In the genomic region with DNA sequence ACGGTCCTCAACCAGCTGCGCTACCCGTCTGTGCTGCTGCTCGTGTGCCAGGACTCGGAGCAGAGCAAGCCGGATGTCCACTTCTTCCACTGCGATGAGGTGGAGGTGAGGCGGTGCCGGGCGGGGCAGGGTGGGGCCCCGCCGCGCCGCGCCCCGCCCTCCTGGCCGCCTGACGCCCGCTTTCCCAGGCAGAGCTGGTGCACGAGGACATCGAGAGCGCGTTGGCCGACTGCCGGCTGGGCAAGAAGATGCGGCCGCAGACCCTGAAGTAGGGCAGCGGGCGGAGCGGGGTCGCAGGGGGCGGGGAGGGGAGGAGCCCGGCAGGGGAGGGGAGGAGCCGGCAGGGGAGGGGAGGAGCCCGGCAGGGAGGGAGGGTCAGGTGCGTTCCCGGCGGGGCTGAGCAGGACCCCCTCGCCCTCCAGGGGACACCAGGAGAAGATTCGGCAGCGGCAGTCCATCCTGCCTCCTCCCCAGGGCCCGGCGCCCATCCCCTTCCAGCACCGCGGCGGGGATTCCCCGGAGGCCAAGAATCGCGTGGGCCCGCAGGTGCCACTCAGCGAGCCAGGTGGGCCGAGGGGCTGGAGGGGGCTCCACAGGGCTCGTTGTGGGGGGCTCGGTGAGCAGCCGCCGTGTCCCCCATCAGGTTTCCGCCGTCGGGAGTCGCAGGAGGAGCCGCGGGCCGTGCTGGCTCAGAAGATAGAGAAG, we compare ENCODE assay signal across 8 cellular contexts. TPM values are rescaled to one million over a fixed set of nuclear protein-coding genes. Genes with fewer than 3 reads are reported as not detected.
DNase-seq lines count a peak whose midpoint lies in the region; ATAC-seq and TF ChIP-seq lines count a peak whose summit lies in the region.

No MANE protein-coding gene starts in this region.

- no peaks in the 10 kb centered on the region for H4K20me1 ChIP-seq in HCT116 (ENCODE audit: insufficient read depth)
- H4K20me1 ChIP-seq in hepatocyte (ENCODE audit: insufficient read depth, poor library complexity, severe bottlenecking) = peaks cover 10% of the 10 kb centered on the region

- H3K79me2 ChIP-seq in HCT116 (ENCODE audit: insufficient read depth, low read length) (peaks cover 8% of the 10 kb centered on the region; the same call in 1 of the 2 replicates), hepatocyte (peaks cover 25% of the 10 kb centered on the region)

- H3K4me1 ChIP-seq in HCT116 (ENCODE audit: control insufficient read depth in 1 of 2, insufficient read depth in 2 of 2, low read length in 2 of 2) (peaks cover 0 to 10% of the 10 kb centered on the region in 2 experiments; a peak in 2 of 4 replicates), hepatocyte (ENCODE audit: insufficient read depth) (peaks cover 2% of the 10 kb centered on the region)

- H3K36me3 ChIP-seq in HCT116 (ENCODE audit: control insufficient read depth in 1 of 2, insufficient read depth in 2 of 2, low read length in 2 of 2) (peaks cover 3 to 11% of the 10 kb centered on the region in 2 experiments; a peak in 2 of 4 replicates), hepatocyte (replicated peaks; ENCODE audit: insufficient read depth, low read depth) (no peaks in the 10 kb centered on the region)

- H3K9me3 ChIP-seq in HCT116 (ENCODE audit: control insufficient read depth in 1 of 2, insufficient read depth in 1 of 2, low read depth in 1 of 2, low read length in 2 of 2) = no peaks in the 10 kb centered on the region
- no peaks in the 10 kb centered on the region for H3K9me3 ChIP-seq in hepatocyte (ENCODE audit: low read depth)

- POLR2A ChIA-PET in HCT116 (lab: Charles Lee) = no interaction called here

- H3K4me3 ChIP-seq in HCT116 (replicated peaks in 1 of 2; ENCODE audit: low read depth in 1 of 2, low read length in 2 of 2) (no peak overlapping the region), hepatocyte (no peak overlapping the region), foreskin fibroblast (ENCODE audit: low read depth in 1 of 2, low read length in 2 of 2) (no peak overlapping the region)

- H2AFZ ChIP-seq in HCT116 (ENCODE audit: low read depth, low read length, poor library complexity, severe bottlenecking) (no peak overlapping the region), hepatocyte (no peak overlapping the region)

- WGBS in hepatocyte (ENCODE audit: low lambda C conversion rate, missing lambda C conversion rate) = 79% methylated on average over 7 of the region's 63 CpGs

- RAD21 ChIA-PET in HCT116 (lab: Charles Lee; ENCODE audit: low non-redundant PET in 1 of 2, low total read pairs in 2 of 2, uncharacterized antibody in 2 of 2, unreplicated experiment in 2 of 2) = no interaction called here

- ATAC-seq in HCT116 (peak; percentile 73), GM19324 (IDR thresholded peaks at IDR 0.05; ENCODE audit: low FRiP score, unreplicated experiment) (no peak), GM21381 (IDR thresholded peaks at IDR 0.05; ENCODE audit: unreplicated experiment) (no peak)

- intact Hi-C loops in HCT116 (cut with micrococcal nuclease) = no loop called here

- no TSS peak for BruUV-seq in HCT116 (replicated peaks; lab: Mats Ljungman, UMichigan)

- H3K4me2 ChIP-seq in HCT116 (ENCODE audit: low read length) = peak overlapping the region; percentile 39; the same call in 1 of the 2 replicates
- no peak overlapping the region for H3K4me2 ChIP-seq in hepatocyte

- DNase-seq in AG20443 (ENCODE audit: low spot score) (peak; percentile 54), HCT116 (ENCODE audit: low read depth, low spot score) (no peak), hepatocyte (ENCODE audit: low spot score) (peak; percentile 28), GF-D8 (lab: John Stamatoyannopoulos, UW) (no peak), foreskin fibroblast (no peak)
- peak; percentile 64 for DNase-seq in activated CD4-positive, alpha-beta T cell treated with anti-CD3 and anti-CD28 coated beads, Interleukin-2, amount 50 U/mL, for 1 hour

- CTCF ChIA-PET in HCT116 (lab: Charles Lee) = interaction anchor here (1.3 kb wide), 2 partner anchors 14 to 25 kb away, joined by 4 to 5 read pairs; partner anchors contain the start of genes DEAF1 and TMEM80

- H3K27ac ChIP-seq in HCT116 (ENCODE audit: low read depth, low read length) (no peak overlapping the region), hepatocyte (no peak overlapping the region)

- TF ChIP-seq RAD21 in HCT116 (IDR thresholded peaks at IDR 0.05; ENCODE audit: low read depth) = no peak

- TF ChIP-seq CTCF in HCT116 (IDR thresholded peaks at IDR 0.05 in 2 of 3, conservative IDR thresholded peaks at IDR 0.05 in 1 of 3; ENCODE audit: borderline replicate concordance in 1 of 3, insufficient read depth in 1 of 3, low read depth in 2 of 3, low read length in 2 of 3) = no peak
- no peak for TF ChIP-seq CTCF in hepatocyte (IDR thresholded peaks at IDR 0.05; ENCODE audit: poor library complexity)
- no peak for TF ChIP-seq CTCF in foreskin fibroblast (IDR thresholded peaks at IDR 0.05; ENCODE audit: low read depth, low read length)

- H3K27me3 ChIP-seq in HCT116 (ENCODE audit: insufficient read depth, low read length) = no peaks in the 10 kb centered on the region
- H3K27me3 ChIP-seq in hepatocyte = no peaks in the 10 kb centered on the region

- no peak for TF ChIP-seq POLR2A in HCT116 (IDR thresholded peaks at IDR 0.05; ENCODE audit: borderline replicate concordance, extremely low read depth, insufficient read depth, insufficient read length)

- H3K9me2 ChIP-seq in HCT116 (ENCODE audit: insufficient read depth) (no peaks in the 10 kb centered on the region), hepatocyte (replicated peaks; ENCODE audit: insufficient read depth) (no peaks in the 10 kb centered on the region)

- no peak overlapping the region for H3K9ac ChIP-seq in HCT116 (ENCODE audit: low read length)

TF ChIP-seq in HCT116, 20 proteins besides CTCF, POLR2A, EP300 and RAD21 (continues in another document):
- TF ChIP-seq SIN3A (IDR thresholded peaks at IDR 0.05; ENCODE audit: low read depth) = no peak
- TF ChIP-seq, protein P1, sequence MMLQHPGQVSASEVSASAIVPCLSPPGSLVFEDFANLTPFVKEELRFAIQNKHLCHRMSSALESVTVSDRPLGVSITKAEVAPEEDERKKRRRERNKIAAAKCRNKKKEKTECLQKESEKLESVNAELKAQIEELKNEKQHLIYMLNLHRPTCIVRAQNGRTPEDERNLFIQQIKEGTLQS (IDR thresholded peaks at IDR 0.05) = no peak
- no peak for TF ChIP-seq SP1 (IDR thresholded peaks at IDR 0.05; ENCODE audit: low read depth)
- no peak for TF ChIP-seq CEBPB (IDR thresholded peaks at IDR 0.05; ENCODE audit: low read depth)
- TF ChIP-seq YY1 (IDR thresholded peaks at IDR 0.05; ENCODE audit: extremely low read depth, insufficient replicate concordance, low read depth, low read length) = no peak
- no peak for TF ChIP-seq POLR2AphosphoS5 (IDR thresholded peaks at IDR 0.05; ENCODE audit: low read depth, low read length)
- TF ChIP-seq EGR1 (IDR thresholded peaks at IDR 0.05; ENCODE audit: low read depth) = no peak
- TF ChIP-seq ZBTB33 (IDR thresholded peaks at IDR 0.05; ENCODE audit: extremely low read depth, insufficient replicate concordance, low read length) = no peak

RNA-seq across cellular contexts. Expression of gene EPS8L2, which starts 14.8 kb away (rescaled TPM):
- total RNA-seq in HCT116 (2021; ENCODE audit: unreplicated experiment) = 157 TPM
- 149 and 211 TPM in 2 replicates for polyA plus RNA-seq in HCT116 (2012)
- total RNA-seq in hepatocyte = 135 and 157 TPM in 2 replicates
- 310 and 339 TPM in 2 replicates for polyA plus RNA-seq in hepatocyte

RNA-seq across cellular contexts. Expression of gene TMEM80, which starts 25.2 kb away (rescaled TPM):
- total RNA-seq in HCT116 (2021; ENCODE audit: unreplicated experiment) (18.4 TPM), hepatocyte (23.8 and 26.7 TPM in 2 replicates)
- polyA plus RNA-seq in HCT116 (2012) = 14.2 and 14.8 TPM in 2 replicates
- 35.5 and 38.1 TPM in 2 replicates for polyA plus RNA-seq in hepatocyte

RNA-seq across cellular contexts. Expression of gene DEAF1, which starts 25.8 kb away (rescaled TPM):
- total RNA-seq in HCT116 (2021; ENCODE audit: unreplicated experiment) = 33.9 TPM
- polyA plus RNA-seq in HCT116 (2012) = 29.3 and 33.1 TPM in 2 replicates
- 27.2 and 41.5 TPM in 2 replicates for total RNA-seq in hepatocyte
- polyA plus RNA-seq in hepatocyte = 59.1 and 75.1 TPM in 2 replicates

RNA-seq across cellular contexts. Expression of gene TALDO1, which starts 26.5 kb away (rescaled TPM):
- total RNA-seq in HCT116 (2021; ENCODE audit: unreplicated experiment) (242 TPM), hepatocyte (132 and 137 TPM in 2 replicates)
- 186 and 202 TPM in 2 replicates for polyA plus RNA-seq in HCT116 (2012)
- 161 and 178 TPM in 2 replicates for polyA plus RNA-seq in hepatocyte

RNA-seq across cellular contexts. Expression of gene GATD1, which starts 56.5 kb away (rescaled TPM):
- total RNA-seq in HCT116 (2021; ENCODE audit: unreplicated experiment) (88.7 TPM), hepatocyte (21.4 and 24.2 TPM in 2 replicates)
- polyA plus RNA-seq in HCT116 (2012) = 31.8 and 45.0 TPM in 2 replicates
- 21.6 and 29.0 TPM in 2 replicates for polyA plus RNA-seq in hepatocyte

Comparison
In these comparisons a context has a peak if more than half of its experiments do, and no peak if none do; other contexts are left out.
1. DNase-seq: peak in AG20443 (single experiment), activated CD4-positive, alpha-beta T cell treated with anti-CD3 and anti-CD28 coated beads, Interleukin-2, amount 50 U/mL, for 1 hour (single experiment) and hepatocyte (single experiment); none in HCT116 (single experiment), GF-D8 (single experiment) and foreskin fibroblast (0 of 2).